In the genomic region with DNA sequence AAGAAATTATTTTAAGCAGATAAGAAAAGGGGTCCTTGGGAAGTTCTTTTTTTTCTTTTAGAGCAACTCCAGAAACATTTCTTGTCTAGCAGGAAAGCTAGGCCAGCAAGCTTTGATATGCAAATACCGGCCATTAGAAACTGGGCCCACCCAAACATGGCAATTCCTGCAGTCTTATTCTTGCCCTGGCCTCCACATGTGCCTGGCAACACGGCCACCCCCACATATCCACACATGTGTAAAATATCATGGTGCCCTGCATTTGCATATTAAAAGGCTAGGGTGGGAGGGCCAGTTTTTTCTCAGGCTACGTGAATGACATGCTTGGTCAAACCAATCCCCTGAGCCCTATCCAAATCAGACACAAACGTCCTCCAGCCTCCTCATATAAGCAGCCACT, we compare ENCODE assay signal across 21 cellular contexts.
DNase-seq lines count a peak whose midpoint lies in the region; ATAC-seq, FAIRE-seq and TF ChIP-seq lines count a peak whose summit lies in the region.
"Had no signal": no experiment of that assay in that cellular context is flagged by ENCODE, and none has a peak within 500 bp of the region (broad histone marks: within the 10 kb centered on the region; RNA-seq: fewer than 3 reads in every experiment).

No MANE protein-coding gene starts in this region.

- H3K27me3 Mint-ChIP-seq in stimulated activated naive B cell treated with anti-CD40 and anti-IgM and Interleukin-4, amounts not matched to agents 10 μg/mL and 1 μg/mL and 100 μg/mL, for 72 hours: peaks cover 0 to 3% of the 10 kb centered on the region in 2 donors
- H3K27me3 Mint-ChIP-seq: CD4-positive, alpha-beta memory T cell had no signal

- no peak overlapping the region for H3K27ac Mint-ChIP-seq in stimulated activated naive B cell treated with anti-CD40 and anti-IgM and Interleukin-4, amounts not matched to agents 10 μg/mL and 1 μg/mL and 100 μg/mL, for 72 hours
- H3K27ac Mint-ChIP-seq: CD14-positive monocyte; CD4-positive, alpha-beta memory T cell; HFFc6; IgD-negative memory B cell had no signal

- 2% methylated on average over 4 of the region's 4 CpGs for WGBS in GM12878 (ENCODE audit: insufficient coverage, insufficient replicate concordance, low lambda C conversion rate, missing lambda C conversion rate)
- no CpG with 5 or more reads among the region's 4 CpGs for WGBS in mesendoderm (ENCODE audit: extremely low coverage, insufficient coverage, low lambda C conversion rate)

- RAD21 ChIA-PET in GM12878 (lab: Charles Lee; ENCODE audit: unreplicated experiment): interaction anchor here (1.2 kb wide), 1 partner anchor 279 kb away, joined by 4 read pairs; a partner anchor contains a TSS

- H3K4me2 ChIP-seq in Karpas-422 (ENCODE audit: low read depth, low read length, poor library complexity, severe bottlenecking): no peak overlapping the region
- H3K4me2 ChIP-seq in GM12878 (ENCODE audit: control insufficient read depth, insufficient read depth): no peak overlapping the region
- H3K4me2 ChIP-seq in mesendoderm (ENCODE audit: low read length): no peak overlapping the region
- H3K4me2 ChIP-seq: BLaER1 had no signal

- no peaks in the 10 kb centered on the region for H3K79me1 ChIP-seq in mesendoderm (ENCODE audit: low read length)

- TF ChIP-seq RAD21 in GM12878 (IDR thresholded peaks at IDR 0.05; ENCODE audit: insufficient read depth, low read depth, low read length): no peak

- no peak overlapping the region for H3K56ac ChIP-seq in mesendoderm (ENCODE audit: low read length)

- H3K36me3 Mint-ChIP-seq in stimulated activated naive B cell treated with anti-CD40 and anti-IgM and Interleukin-4, amounts not matched to agents 10 μg/mL and 1 μg/mL and 100 μg/mL, for 72 hours: peaks cover 3 to 4% of the 10 kb centered on the region in 2 donors
- H3K36me3 Mint-ChIP-seq: CD14-positive monocyte; CD4-positive, alpha-beta memory T cell had no signal

- no peak overlapping the region for H3K23ac ChIP-seq in mesendoderm (ENCODE audit: low read length)

- POLR2A ChIA-PET in GM12878 (lab: Charles Lee): no interaction called here

- H3K4me1 Mint-ChIP-seq in stimulated activated naive B cell treated with anti-CD40 and anti-IgM and Interleukin-4, amounts not matched to agents 10 μg/mL and 1 μg/mL and 100 μg/mL, for 72 hours: peaks cover 0 to 5% of the 10 kb centered on the region in 2 donors
- H3K4me1 Mint-ChIP-seq: CD14-positive monocyte had no signal

- no peak for ATAC-seq in GM12878
- no peak for ATAC-seq in stimulated activated naive B cell treated with anti-CD40 and anti-IgM and Interleukin-4, amounts not matched to agents 10 μg/mL and 1 μg/mL and 100 μg/mL, for 72 hours (replicated peaks)
- no peak for ATAC-seq in HG02588 (IDR thresholded peaks at IDR 0.05; ENCODE audit: unreplicated experiment)
- no peak for ATAC-seq in GM21515 (IDR thresholded peaks at IDR 0.05; ENCODE audit: unreplicated experiment)
- ATAC-seq: HCT116, HepG2 had no signal

- TF ChIP-seq EP300 in GM12878 (IDR thresholded peaks at IDR 0.05; ENCODE audit: borderline replicate concordance in 1 of 2, control insufficient read depth in 1 of 2, low read depth in 2 of 2, low read length in 2 of 2): no peak

- H3K4me1 ChIP-seq in Karpas-422 (ENCODE audit: low read length): no peaks in the 10 kb centered on the region; the same call in 1 of the 2 replicates
- no peaks in the 10 kb centered on the region for H3K4me1 ChIP-seq in GM12878 (ENCODE audit: control insufficient read depth, insufficient read depth, low read length)
- no peaks in the 10 kb centered on the region for H3K4me1 ChIP-seq in mesendoderm (ENCODE audit: control insufficient read depth, low read depth, low read length)
- H3K4me1 ChIP-seq: BLaER1 had no signal

- BruUV-seq in GM12878 (replicated peaks; lab: Mats Ljungman, UMichigan): no TSS peak

- H3K27me3 ChIP-seq in Karpas-422 (ENCODE audit: low read length): no peaks in the 10 kb centered on the region
- no peaks in the 10 kb centered on the region for H3K27me3 ChIP-seq in GM12878 (replicated peaks in 1 of 2; ENCODE audit: control insufficient read depth in 2 of 2, insufficient read depth in 2 of 2, low read length in 1 of 2)
- no peaks in the 10 kb centered on the region for H3K27me3 ChIP-seq in mesendoderm (ENCODE audit: insufficient read depth, low read length, poor library complexity)
- H3K27me3 ChIP-seq: BLaER1 had no signal

- H3K4me3 Mint-ChIP-seq in stimulated activated naive B cell treated with anti-CD40 and anti-IgM and Interleukin-4, amounts not matched to agents 10 μg/mL and 1 μg/mL and 100 μg/mL, for 72 hours: no peak overlapping the region
- H3K4me3 Mint-ChIP-seq: CD14-positive monocyte; CD4-positive, alpha-beta memory T cell; HFFc6 had no signal

- H3K36me3 ChIP-seq in Karpas-422 (ENCODE audit: insufficient read depth, low read length) (no peaks in the 10 kb centered on the region), GM12878 (ENCODE audit: control insufficient read depth in 2 of 2, insufficient read depth in 2 of 2, low read length in 1 of 2) (no peaks in the 10 kb centered on the region), mesendoderm (ENCODE audit: control insufficient read depth, insufficient read depth, low read length) (no peaks in the 10 kb centered on the region)
- H3K36me3 ChIP-seq: BLaER1 had no signal

- CTCF ChIA-PET in GM12878 (lab: Yijun Ruan, JAX): interaction anchor here (1.8 to 2.6 kb wide), 2 partner anchors 273 to 277 kb away, joined by 5 to 7 read pairs; no protein-coding TSS in a partner anchor

- SMC1A ChIA-PET in GM12878 (lab: Charles Lee; ENCODE audit: uncharacterized antibody, unreplicated experiment): interaction anchor here (2.1 kb wide), 1 partner anchor 279 kb away, joined by 6 read pairs; a partner anchor contains a TSS

- no peak for FAIRE-seq in GM12878 (lab: Jason Lieb, UNC)
- FAIRE-seq: GM19239, HepG2 had no signal

- no peaks in the 10 kb centered on the region for H3K9me3 Mint-ChIP-seq in stimulated activated naive B cell treated with anti-CD40 and anti-IgM and Interleukin-4, amounts not matched to agents 10 μg/mL and 1 μg/mL and 100 μg/mL, for 72 hours
- H3K9me3 Mint-ChIP-seq: CD4-positive, alpha-beta memory T cell; HFFc6; IgD-negative memory B cell had no signal

- H3K18ac ChIP-seq in mesendoderm (ENCODE audit: low read length): no peak overlapping the region

- H2AFZ ChIP-seq in Karpas-422 (ENCODE audit: low read length) (no peak overlapping the region), GM12878 (ENCODE audit: control insufficient read depth, low read depth, low read length) (no peak overlapping the region)

- no peak overlapping the region for H4K5ac ChIP-seq in mesendoderm (ENCODE audit: low read length)

- no peak overlapping the region for H2BK5ac ChIP-seq in mesendoderm (ENCODE audit: low read length)

- no peak for TF ChIP-seq POLR2A in GM12878 (IDR thresholded peaks at IDR 0.05; ENCODE audit: low read depth, low read length)

- H3K9me3 ChIP-seq in Karpas-422 (ENCODE audit: low read length) (no peaks in the 10 kb centered on the region), GM12878 (replicated peaks; ENCODE audit: control insufficient read depth, insufficient read depth, low read length) (no peaks in the 10 kb centered on the region)
- H3K9me3 ChIP-seq: BLaER1 had no signal

- TF ChIP-seq CTCF in GM12878 (IDR thresholded peaks at IDR 0.05 in 2 of 3, conservative IDR thresholded peaks at IDR 0.05 in 1 of 3; ENCODE audit: control insufficient read depth in 2 of 3, extremely low read depth in 1 of 3, insufficient read depth in 1 of 3, low read depth in 3 of 3, low read length in 3 of 3): no peak

- no peak overlapping the region for H3K4ac ChIP-seq in mesendoderm (ENCODE audit: low read depth, low read length)

- H4K20me1 ChIP-seq in Karpas-422 (ENCODE audit: insufficient read depth, low read depth, low read length): no peaks in the 10 kb centered on the region
- H4K20me1 ChIP-seq in GM12878 (ENCODE audit: control insufficient read depth, insufficient read depth): no peaks in the 10 kb centered on the region
- H4K20me1 ChIP-seq: BLaER1 had no signal

- no peak overlapping the region for H2AK5ac ChIP-seq in mesendoderm (ENCODE audit: low read length)

- intact Hi-C loops in GM12878 (cut with micrococcal nuclease; ENCODE audit: unreplicated experiment): no loop called here

- no peaks in the 10 kb centered on the region for H3K79me2 ChIP-seq in Karpas-422 (ENCODE audit: low read length)
- no peaks in the 10 kb centered on the region for H3K79me2 ChIP-seq in GM12878 (ENCODE audit: control insufficient read depth, insufficient read depth, low read length)
- H3K79me2 ChIP-seq in mesendoderm (ENCODE audit: control insufficient read depth, insufficient read depth, low read length): no peaks in the 10 kb centered on the region

- H2BK120ac ChIP-seq in mesendoderm (ENCODE audit: low read depth, low read length): no peak overlapping the region

- no peak overlapping the region for H2BK15ac ChIP-seq in mesendoderm (replicated peaks; ENCODE audit: low read depth)

- H3K9me2 ChIP-seq in Karpas-422 (replicated peaks; ENCODE audit: insufficient read depth, low read length): no peaks in the 10 kb centered on the region

- H3K9ac ChIP-seq in Karpas-422 (ENCODE audit: low read length) (no peak overlapping the region), GM12878 (ENCODE audit: control insufficient read depth, insufficient read depth, low read length) (no peak overlapping the region), mesendoderm (ENCODE audit: low read length) (no peak overlapping the region)
- H3K9ac ChIP-seq: BLaER1 had no signal

- H4K8ac ChIP-seq in mesendoderm (ENCODE audit: low read depth, low read length): no peak overlapping the region

- H3K27ac ChIP-seq in Karpas-422 (ENCODE audit: low read length) (no peak overlapping the region), GM12878 (ENCODE audit: control insufficient read depth, insufficient read depth) (no peak overlapping the region), mesendoderm (ENCODE audit: low read depth, low read length) (no peak overlapping the region)
- H3K27ac ChIP-seq: 22Rv1, BLaER1 had no signal

- in situ Hi-C loops in GM12878 (cut with MboI): loop anchor here (5.0 to 25.0 kb wide), 3 partner anchors 115 to 1895 kb away; a partner anchor contains a TSS

- no peak overlapping the region for H3K4me3 ChIP-seq in Karpas-422 (ENCODE audit: low read length)
- no peak overlapping the region for H3K4me3 ChIP-seq in GM12878
- H3K4me3 ChIP-seq in mesendoderm (ENCODE audit: low read length): no peak overlapping the region
- H3K4me3 ChIP-seq: BLaER1 had no signal

- DNase-seq in ELF-1 (ENCODE audit: low read depth, low spot score) (peak; percentile 53), Karpas-422 (peak; percentile 46), GM12878 (ENCODE audit: low read depth, low spot score) (no peak), mesendoderm (peak; percentile 0)
- no peak for DNase-seq in stimulated activated naive B cell treated with anti-CD40 and anti-IgM and Interleukin-4, amounts not matched to agents 10 μg/mL and 1 μg/mL and 100 μg/mL, for 72 hours
- DNase-seq: CD4-positive, alpha-beta memory T cell; DMS153; DMS79; GF-D8; GOT3; HFFc6; KBM-7 had no signal

TF ChIP-seq in GM12878, 131 proteins besides CTCF, POLR2A, EP300 and RAD21:
- TF ChIP-seq TCF3 (IDR thresholded peaks at IDR 0.05; ENCODE audit: borderline replicate concordance, insufficient read depth, low read depth, low read length) (no peak), POU2F2 (IDR thresholded peaks at IDR 0.05; ENCODE audit: borderline replicate concordance, low read depth, low read length) (0 out of 3 replicates have a peak, but pooled peaks have one; percentile 13)

Comparison
In these comparisons a context has a peak if more than half of its experiments do, and no peak if none do; other contexts are left out.
1. DNase-seq: peak in ELF-1 (single experiment), Karpas-422 (single experiment) and mesendoderm (single experiment); none in GM12878 (single experiment) and stimulated activated naive B cell treated with anti-CD40 and anti-IgM and Interleukin-4, amounts not matched to agents 10 μg/mL and 1 μg/mL and 100 μg/mL, for 72 hours (single experiment).